1 cellular context compared by ENCODE assay signal in the genomic region with DNA sequence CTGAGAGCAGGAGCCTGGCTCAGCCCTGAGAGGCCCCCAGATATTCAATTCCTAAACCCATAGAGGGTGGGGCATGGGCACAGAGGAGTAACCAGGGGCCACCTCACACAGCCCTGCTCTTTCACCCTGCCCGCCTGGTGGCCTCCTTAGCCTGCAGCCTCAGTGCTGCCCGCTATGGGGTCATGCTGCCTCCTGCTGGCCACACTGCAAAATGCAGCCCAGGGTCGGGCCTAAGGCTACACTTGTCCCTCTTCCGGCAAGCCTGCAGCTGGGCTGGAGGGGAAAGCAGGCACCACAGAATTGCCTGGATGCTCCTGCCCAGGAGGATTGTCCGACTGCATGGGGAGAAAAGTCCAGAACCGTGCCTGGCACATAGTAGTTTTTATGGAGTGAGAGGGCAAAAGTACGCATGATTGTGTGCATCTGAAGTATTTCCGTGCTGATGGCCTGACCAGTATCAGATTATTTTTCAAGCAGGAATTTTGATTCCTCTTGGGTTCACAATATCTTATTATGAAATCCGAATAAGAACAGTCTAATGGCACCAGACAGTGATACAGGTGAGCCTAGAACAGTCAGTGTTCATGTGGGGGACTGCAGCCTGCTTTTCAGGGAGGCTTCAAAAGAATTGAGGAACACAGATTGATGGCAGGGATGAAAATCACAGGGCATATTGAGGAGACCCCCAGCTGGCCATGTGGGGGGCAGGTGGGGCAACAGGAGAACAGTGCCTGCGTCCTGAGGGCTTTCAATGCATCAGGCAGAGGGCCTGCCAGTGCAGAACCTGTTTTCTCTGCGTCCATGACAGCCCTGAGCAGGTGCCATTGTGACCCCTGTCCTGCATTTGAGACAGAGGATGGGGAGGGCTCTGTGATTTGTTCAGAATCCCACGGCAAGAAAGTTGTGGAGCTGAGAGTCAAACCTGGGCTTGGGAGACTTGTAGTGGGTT.
TF ChIP-seq lines count a peak whose summit lies in the region.

No MANE protein-coding gene starts in this region.

TF ChIP-seq in H1, 55 proteins besides CTCF, POLR2A, EP300 and RAD21:
- TF ChIP-seq CHD2 (IDR thresholded peaks at IDR 0.05; ENCODE audit: low read length) = no peak
- TF ChIP-seq JUND (IDR thresholded peaks at IDR 0.05; ENCODE audit: low read length) = no peak
- no peak for TF ChIP-seq RXRA (IDR thresholded peaks at IDR 0.05; ENCODE audit: insufficient read depth, low read depth, low read length)
- TF ChIP-seq CREB1 (IDR thresholded peaks at IDR 0.05) = no peak
- TF ChIP-seq TAF7 (optimal IDR thresholded peaks at IDR 0.05; ENCODE audit: borderline replicate concordance, low read depth, low read length) = no peak
- no peak for TF ChIP-seq BRCA1 (IDR thresholded peaks at IDR 0.05; ENCODE audit: low read depth, low read length)
- 0 out of 2 replicates have a peak, but pooled peaks have one; percentile 31 for TF ChIP-seq TEAD4 (IDR thresholded peaks at IDR 0.05; ENCODE audit: low read depth, low read length)
